In genomic region chr2:40457846-40458245, GRCh38 we compare ENCODE assay signal across 1 cellular context.
TF ChIP-seq lines count a peak whose summit lies in the region.

No MANE protein-coding gene starts in this region.

TF ChIP-seq in SK-N-SH treated with all-trans-retinoic acid at 6 μM for 48 hours, 23 proteins besides CTCF, POLR2A, EP300 and RAD21:
- no peak for TF ChIP-seq PATZ1 (CRISPR knock-in tag; IDR thresholded peaks at IDR 0.05; ENCODE audit: borderline replicate concordance)
- TF ChIP-seq ZC3H10 (CRISPR knock-in tag; IDR thresholded peaks at IDR 0.05): no peak
- TF ChIP-seq ESRRG (CRISPR knock-in tag; IDR thresholded peaks at IDR 0.05): no peak
- TF ChIP-seq TCF4 (CRISPR knock-in tag; IDR thresholded peaks at IDR 0.05; ENCODE audit: borderline replicate concordance): no peak
- TF ChIP-seq PPARA (CRISPR knock-in tag; IDR thresholded peaks at IDR 0.05; ENCODE audit: borderline replicate concordance): no peak
- no peak for TF ChIP-seq CSDC2 (CRISPR knock-in tag; IDR thresholded peaks at IDR 0.05)
- no peak for TF ChIP-seq GLIS3 (CRISPR knock-in tag; IDR thresholded peaks at IDR 0.05)
- TF ChIP-seq SNAI2 (CRISPR knock-in tag; IDR thresholded peaks at IDR 0.05): no peak
- TF ChIP-seq ZNF565 (CRISPR knock-in tag; conservative IDR thresholded peaks at IDR 0.05; ENCODE audit: low read depth): no peak
- no peak for TF ChIP-seq CSRNP3 (CRISPR knock-in tag; IDR thresholded peaks at IDR 0.05)
- no peak for TF ChIP-seq TOX (CRISPR knock-in tag; IDR thresholded peaks at IDR 0.05; ENCODE audit: borderline replicate concordance)
- no peak for TF ChIP-seq ZNF70 (CRISPR knock-in tag; IDR thresholded peaks at IDR 0.05)
- no peak for TF ChIP-seq POU6F1 (CRISPR knock-in tag; IDR thresholded peaks at IDR 0.05; ENCODE audit: borderline replicate concordance, low read depth)
TF ChIP-seq in SK-N-SH treated with all-trans-retinoic acid at 6 μM for 48 hours: peak in this region for 0.
